Comparison of ENCODE assay signal across 22 cellular contexts in the genomic region with DNA sequence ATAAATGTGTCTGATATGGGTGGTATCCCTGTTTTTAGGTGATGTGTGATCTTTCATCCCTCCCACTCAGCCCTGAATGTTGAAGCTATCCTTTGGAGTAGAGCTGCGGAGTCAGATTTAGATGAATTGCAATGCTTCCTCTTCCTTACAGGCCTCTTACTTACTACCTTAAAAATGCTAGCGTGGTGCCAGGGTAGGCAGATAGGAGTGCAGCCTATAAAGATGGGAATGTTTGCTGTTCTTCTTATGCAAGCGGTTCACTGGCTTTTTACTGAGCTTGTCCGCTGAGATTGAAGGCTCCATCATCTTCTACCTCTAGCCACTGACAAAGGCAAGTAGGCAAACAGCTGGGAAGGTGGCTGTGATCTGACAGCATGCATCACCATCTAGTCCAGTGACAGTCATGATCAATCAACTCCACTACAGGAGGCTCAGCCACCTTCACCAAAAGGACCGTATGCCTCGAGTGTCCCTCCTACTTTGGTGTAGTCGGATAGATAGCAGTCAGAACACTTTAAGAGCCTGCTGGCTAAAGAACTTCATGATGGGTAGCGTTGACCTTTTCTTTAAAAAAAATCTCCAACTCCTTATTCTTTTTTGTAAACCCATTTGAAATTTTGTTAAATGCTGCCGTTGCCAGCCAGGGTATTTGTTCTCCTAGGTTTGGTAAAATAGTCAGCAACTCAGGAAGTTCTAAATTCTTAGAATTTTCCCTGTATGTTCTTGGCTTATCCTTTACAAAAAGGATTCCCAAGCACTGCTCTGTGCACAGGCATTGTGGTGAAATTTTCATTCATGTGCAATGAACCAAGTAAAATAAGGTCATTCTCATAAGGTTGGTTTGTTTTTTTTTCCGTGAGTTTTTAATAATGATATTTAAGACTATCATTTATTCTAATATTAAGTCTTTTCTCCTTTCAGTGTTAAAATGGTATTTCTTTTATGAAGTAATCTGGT.
DNase-seq lines count a peak whose midpoint lies in the region; ATAC-seq, FAIRE-seq and TF ChIP-seq lines count a peak whose summit lies in the region.
"Had no signal": no experiment of that assay in that cellular context is flagged by ENCODE, and none has a peak within 500 bp of the region (broad histone marks: within the 10 kb centered on the region; RNA-seq: fewer than 3 reads in every experiment).

No MANE protein-coding gene starts in this region.

- no peak for FAIRE-seq in keratinocyte (lab: Jason Lieb, UNC)
- FAIRE-seq: bronchial epithelial cell, pancreas had no signal

- no peak overlapping the region for H3K4me2 ChIP-seq in keratinocyte (ENCODE audit: control insufficient read depth, extremely low read depth, insufficient read depth, low read depth, low read length)

- intact Hi-C loops in prostate gland (cut with DNase I), result no loop called here

- H2AFZ ChIP-seq in keratinocyte (ENCODE audit: control insufficient read depth, low read length), result no peak overlapping the region

- DNase-seq in SJCRH30 (no peak), keratinocyte (ENCODE audit: low read depth, low spot score) (no peak), prostate gland (ENCODE audit: low spot score) (peak; percentile 33), NCI-H2107 treated with DMSO at 0.1 percent for 48 hours (lab: John Stamatoyannopoulos, UW; ENCODE audit: unreplicated experiment) (no peak), activated gamma-delta T cell treated with Interleukin-2 at 50 U/mL for 16 hours (no peak)
- DNase-seq: ACHN; activated CD4-positive, alpha-beta memory T cell treated with anti-CD3 and anti-CD28 coated beads for 36 hours; activated T-cell treated with anti-CD3 and anti-CD28 coated beads, Interleukin-2, amount 50 U/mL, for 24 hours; CD4-positive, CD25-positive, alpha-beta regulatory T cell; H9; Kasumi-1; mucosa of descending colon; NCI-H1105; pancreas; RPMI8226; stimulated activated CD4-positive, alpha-beta T cell treated with anti-CD3 and anti-CD28 coated beads, Interleukin-12 subunit alpha, Interleukin-12 subunit beta, amount 100 ng/mL, for 4 hours; stimulated activated naive CD4-positive, alpha-beta T cell; WERI-Rb-1 had no signal

- peaks cover 9% of the 10 kb centered on the region; the same call in 1 of the 2 replicates for H3K9me3 ChIP-seq in SJCRH30 (replicated peaks)
- no peaks in the 10 kb centered on the region for H3K9me3 ChIP-seq in keratinocyte (ENCODE audit: control insufficient read depth, low read depth, low read length)
- H3K9me3 ChIP-seq in prostate gland, result no peaks in the 10 kb centered on the region
- H3K9me3 ChIP-seq: mucosa of descending colon, pancreas had no signal

- no peaks in the 10 kb centered on the region for H3K79me2 ChIP-seq in keratinocyte (ENCODE audit: control insufficient read depth, insufficient read depth, low read length)

- no peak overlapping the region for H3K9ac ChIP-seq in keratinocyte (ENCODE audit: control insufficient read depth, extremely low read depth, insufficient read depth, low read length)

- H3K27ac ChIP-seq in 22Rv1, result peak overlapping the region; percentile 55
- H3K27ac ChIP-seq in SJCRH30, result peak overlapping the region; percentile 59; the same call in 1 of the 2 replicates
- peak overlapping the region; percentile 98 for H3K27ac ChIP-seq in keratinocyte (ENCODE audit: control insufficient read depth, insufficient read depth, low read length)
- no peak overlapping the region for H3K27ac ChIP-seq in prostate gland
- H3K27ac ChIP-seq: WERI-Rb-1 had no signal

- TF ChIP-seq CTCF in 22Rv1 (IDR thresholded peaks at IDR 0.05), result no peak
- no peak for TF ChIP-seq CTCF in keratinocyte (optimal IDR thresholded peaks at IDR 0.05 in 1 of 3, IDR thresholded peaks at IDR 0.05 in 1 of 3, conservative IDR thresholded peaks at IDR 0.05 in 1 of 3; ENCODE audit: extremely low read depth in 1 of 3, insufficient read depth in 2 of 3, low read length in 3 of 3)
- TF ChIP-seq CTCF in prostate gland (IDR thresholded peaks at IDR 0.05), result no peak

- H3K27me3 ChIP-seq in SJCRH30, result no peaks in the 10 kb centered on the region
- no peaks in the 10 kb centered on the region for H3K27me3 ChIP-seq in keratinocyte (ENCODE audit: control insufficient read depth, extremely low read depth, insufficient read depth, low read length)
- H3K27me3 ChIP-seq in prostate gland (replicated peaks; ENCODE audit: insufficient read depth), result no peaks in the 10 kb centered on the region
- H3K27me3 ChIP-seq: pancreas had no signal

- dilution Hi-C loops in keratinocyte (cut with MboI; ENCODE audit: extremely low pct_ligation_motif_present, low sequenced_read_pairs), result no loop called here

- H3K4me3 ChIP-seq in SJCRH30 (no peak overlapping the region), keratinocyte (ENCODE audit: control insufficient read depth in 2 of 3, extremely low read depth in 1 of 3, insufficient read depth in 2 of 3, low read depth in 1 of 3, low read length in 3 of 3) (no peak overlapping the region), prostate gland (no peak overlapping the region)
- H3K4me3 ChIP-seq: mucosa of descending colon, pancreas had no signal

- TF ChIP-seq POLR2A in prostate gland (IDR thresholded peaks at IDR 0.05), result no peak

- H3K9me1 ChIP-seq in keratinocyte (ENCODE audit: control insufficient read depth, extremely low read depth, insufficient read depth, low read length), result no peaks in the 10 kb centered on the region

- no peaks in the 10 kb centered on the region for H4K20me1 ChIP-seq in keratinocyte (ENCODE audit: control insufficient read depth, extremely low read depth, insufficient read depth, low read length)

- peaks cover 21% of the 10 kb centered on the region for H3K36me3 ChIP-seq in SJCRH30
- H3K36me3 ChIP-seq in keratinocyte (ENCODE audit: control insufficient read depth in 2 of 2, extremely low read depth in 1 of 2, insufficient read depth in 2 of 2, low read length in 2 of 2), result peaks cover 3 to 7% of the 10 kb centered on the region in 2 experiments
- no peaks in the 10 kb centered on the region for H3K36me3 ChIP-seq in prostate gland
- H3K36me3 ChIP-seq: pancreas, WERI-Rb-1 had no signal

- H3K4me1 ChIP-seq in SJCRH30, result peaks cover 20% of the 10 kb centered on the region
- H3K4me1 ChIP-seq in keratinocyte (ENCODE audit: control insufficient read depth, extremely low read depth, insufficient read depth, low read length), result peaks cover 21% of the 10 kb centered on the region
- no peaks in the 10 kb centered on the region for H3K4me1 ChIP-seq in prostate gland (replicated peaks)

- WGBS in prostate gland, result 82% methylated on average over 10 of the region's 10 CpGs

- ATAC-seq in HG02798 (IDR thresholded peaks at IDR 0.05; ENCODE audit: poor library complexity, unreplicated experiment) (no peak), GM21717 (IDR thresholded peaks at IDR 0.05; ENCODE audit: unreplicated experiment) (no peak)
- ATAC-seq: mucosa of descending colon, pancreas had no signal

Comparison
In these comparisons a context has a peak if more than half of its experiments do, and no peak if none do; other contexts are left out.
1. H3K27ac ChIP-seq: peak in 22Rv1 (single experiment), SJCRH30 (single experiment) and keratinocyte (single experiment); none in prostate gland (0 of 2).